ENCODE assay signal across 19 cellular contexts in the genomic region with DNA sequence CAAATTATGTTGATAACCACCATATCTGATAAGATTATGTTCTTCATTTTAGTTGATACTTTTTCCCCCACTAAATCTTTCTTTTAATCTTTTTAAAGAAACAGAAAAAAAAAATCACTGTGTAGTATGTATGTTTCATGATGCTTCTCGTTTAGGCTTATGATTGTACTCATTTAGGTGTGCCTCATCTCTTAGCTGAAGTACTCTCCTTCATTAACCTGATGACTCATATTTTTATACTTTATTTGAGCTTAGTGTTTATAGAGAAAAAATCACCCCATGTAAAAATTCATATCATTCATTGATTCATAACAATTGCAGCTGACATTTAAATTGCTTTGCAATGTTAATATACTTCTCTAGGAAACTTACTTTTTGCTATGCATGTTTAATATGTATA.
DNase-seq lines count a peak whose midpoint lies in the region; ATAC-seq, FAIRE-seq and TF ChIP-seq lines count a peak whose summit lies in the region.
"Had no signal": no experiment of that assay in that cellular context is flagged by ENCODE, and none has a peak within 500 bp of the region (broad histone marks: within the 10 kb centered on the region; RNA-seq: fewer than 3 reads in every experiment).

No MANE protein-coding gene starts in this region.

- no peaks in the 10 kb centered on the region for H3K4me1 ChIP-seq in pancreas
- H3K4me1 ChIP-seq: BLaER1 had no signal

- H3K4me3 ChIP-seq in pancreas: no peak overlapping the region
- H3K4me3 ChIP-seq: BLaER1 had no signal

- no peak for TF ChIP-seq CTCF in pancreas (IDR thresholded peaks at IDR 0.05)

- intact Hi-C loops in pancreas (cut with DNase I): no loop called here

- H3K36me3 ChIP-seq in pancreas: peaks cover 0 to 2% (median 0%) of the 10 kb centered on the region in 3 donors

- peak overlapping the region; percentile 34 to 40 for H3K27ac Mint-ChIP-seq in T-cell

- no peaks in the 10 kb centered on the region for H3K27me3 ChIP-seq in pancreas
- H3K27me3 ChIP-seq: BLaER1 had no signal

- FAIRE-seq in islet of Langerhans (lab: Jason Lieb, UNC): peak; percentile 87
- FAIRE-seq in pancreas (lab: Jason Lieb, UNC): peak; percentile 34
- FAIRE-seq: G401.6, GM12892 had no signal

- no peak for ATAC-seq in T-cell (replicated peaks in 1 of 4)
- no peak for ATAC-seq in pancreas
- no peak for ATAC-seq in GM18868 (IDR thresholded peaks at IDR 0.05; ENCODE audit: unreplicated experiment)
- no peak for ATAC-seq in GM18498 (IDR thresholded peaks at IDR 0.05; ENCODE audit: unreplicated experiment)
- ATAC-seq in GM21786 (IDR thresholded peaks at IDR 0.05; ENCODE audit: unreplicated experiment): no peak
- ATAC-seq: HCT116 had no signal

- POLR2A ChIA-PET in T-cell (lab: Charles Lee): interaction anchor here (0.6 to 0.7 kb wide), 2 partner anchors 11 to 1080 kb away, joined by 3 read pairs; no protein-coding TSS in a partner anchor

- no peak overlapping the region for H3K4me3 Mint-ChIP-seq in T-cell
- H3K4me3 Mint-ChIP-seq: CD4-positive, alpha-beta memory T cell had no signal

- 94 to 95% methylated on average over 1 of the region's 1 CpG for WGBS in pancreas, 2 donors

- no peak overlapping the region for H3K27ac ChIP-seq in pancreas
- H3K27ac ChIP-seq: BLaER1 had no signal

- no peaks in the 10 kb centered on the region for H3K9me3 ChIP-seq in pancreas
- H3K9me3 ChIP-seq: BLaER1 had no signal

- H3K4me1 Mint-ChIP-seq in T-cell: peaks cover 21 to 28% (median 24%) of the 10 kb centered on the region in 3 donors

- CTCF ChIA-PET in T-cell (lab: Charles Lee): interaction anchor here in 1 of 2 donors (0.7 kb wide), 1 partner anchor 181 kb away, joined by 3 read pairs; no protein-coding TSS in a partner anchor

- peaks cover 0 to 4% (median under 1%) of the 10 kb centered on the region in 3 donors for H3K9me3 Mint-ChIP-seq in T-cell

- DNase-seq in HCEC 1CT (peak; percentile 14), T-cell (no peak), pancreas (no peak)
- DNase-seq: CD4-positive, alpha-beta memory T cell; GOT3; Kasumi-1; NCI-H1436; NCI-H187 treated with DMSO at 0.1 percent for 48 hours; NCI-H2227 treated with DMSO at 0.1 percent for 48 hours; NCI-H510A; NCI-H748 treated with DMSO at 0.1 percent for 48 hours had no signal

- H3K36me3 Mint-ChIP-seq in T-cell: peaks cover 61% of the 10 kb centered on the region

- H3K27me3 Mint-ChIP-seq in T-cell: no peaks in the 10 kb centered on the region
- H3K27me3 Mint-ChIP-seq: CD4-positive, alpha-beta memory T cell had no signal
